Comparison of ENCODE assay signal across 20 cellular contexts in genomic region chr2:53852540-53852939, GRCh38. TPM values are rescaled to one million over a fixed set of nuclear protein-coding genes. Genes with fewer than 3 reads are reported as not detected.
DNase-seq lines count a peak whose midpoint lies in the region; ATAC-seq, FAIRE-seq and TF ChIP-seq lines count a peak whose summit lies in the region.
"Had no signal": no experiment of that assay in that cellular context is flagged by ENCODE, and none has a peak within 500 bp of the region (broad histone marks: within the 10 kb centered on the region; RNA-seq: fewer than 3 reads in every experiment).

No MANE protein-coding gene starts in this region.

- CTCF ChIA-PET in A549 (lab: Yijun Ruan, JAX) = no interaction called here
- CTCF ChIA-PET in IMR-90 (lab: Yijun Ruan, JAX) = no interaction called here
- CTCF ChIA-PET in K562 (lab: Yijun Ruan, JAX; ENCODE audit: low intra/inter-chr PET ratio) = no interaction called here

- no peak overlapping the region for H3K23ac ChIP-seq in IMR-90 (ENCODE audit: low read depth, low read length)

- TF ChIP-seq EP300 in A549 (IDR thresholded peaks at IDR 0.05) (no peak), K562 (IDR thresholded peaks at IDR 0.05; ENCODE audit: low read length) (no peak)

- dilution Hi-C loops in IMR-90 (cut with HindIII; ENCODE audit: low sequenced_read_pairs, unreplicated experiment) = no loop called here

- H2BK120ac ChIP-seq in IMR-90 (ENCODE audit: low read depth, low read length) = no peak overlapping the region

- H3K9me1 ChIP-seq in IMR-90 (ENCODE audit: insufficient read depth, low read length) = peaks cover 13% of the 10 kb centered on the region; the same call in 1 of the 2 replicates
- H3K9me1 ChIP-seq in K562 (ENCODE audit: control insufficient read depth, insufficient read depth, low read length) = no peaks in the 10 kb centered on the region

- H4K5ac ChIP-seq in IMR-90 (ENCODE audit: low read depth, low read length) = no peak overlapping the region

- H3K4me1 ChIP-seq in A549 (no peaks in the 10 kb centered on the region), IMR-90 (ENCODE audit: control insufficient read depth, insufficient read depth, low read length) (0 out of 2 replicates have a peak, but pooled peaks cover 2% of the 10 kb centered on the region), K562 (replicated peaks in 1 of 2; ENCODE audit: control insufficient read depth in 2 of 2, insufficient read depth in 2 of 2, low read length in 2 of 2) (no peaks in the 10 kb centered on the region)
- H3K4me1 ChIP-seq: BLaER1 treated with 17β-estradiol and CSF1 and Interleukin-3, amounts not matched to agents 10 nM and 100 nM; Caco-2 had no signal

- POLR2A ChIA-PET in A549 (lab: Yijun Ruan, JAX) (no interaction called here), IMR-90 (lab: Charles Lee; ENCODE audit: unreplicated experiment) (no interaction called here), K562 (lab: Yijun Ruan, JAX) (no interaction called here)

- H3K4ac ChIP-seq in IMR-90 (ENCODE audit: low read depth, low read length) = no peak overlapping the region

- no peak overlapping the region for H2AK5ac ChIP-seq in IMR-90 (ENCODE audit: low read depth, low read length)

- TF ChIP-seq RAD21 in A549 (conservative IDR thresholded peaks at IDR 0.05 in 1 of 2, IDR thresholded peaks at IDR 0.05 in 1 of 2) = no peak
- TF ChIP-seq RAD21 in IMR-90 (IDR thresholded peaks at IDR 0.05; ENCODE audit: low read length) = no peak
- no peak for TF ChIP-seq RAD21 in K562 (CRISPR knock-in tag; conservative IDR thresholded peaks at IDR 0.05 in 1 of 2, IDR thresholded peaks at IDR 0.05 in 1 of 2)

- H2AK9ac ChIP-seq in IMR-90 (replicated peaks; ENCODE audit: low read depth, low read length, poor library complexity) = no peak overlapping the region

- no peak overlapping the region for H3K18ac ChIP-seq in IMR-90 (ENCODE audit: low read depth, low read length)

- H2BK20ac ChIP-seq in IMR-90 (ENCODE audit: low read depth, low read length) = no peak overlapping the region

- no peak overlapping the region for H4K8ac ChIP-seq in IMR-90 (ENCODE audit: low read depth in 2 of 2, low read length in 2 of 2)

- no peak for ATAC-seq in A549
- ATAC-seq in IMR-90 (ENCODE audit: low read depth) = no peak
- ATAC-seq in K562 = no peak
- no peak for ATAC-seq in GM19463 (IDR thresholded peaks at IDR 0.05; ENCODE audit: unreplicated experiment)
- no peak for ATAC-seq in GM19035 (IDR thresholded peaks at IDR 0.05; ENCODE audit: unreplicated experiment)
- ATAC-seq: CD8-positive, alpha-beta T cell had no signal

- intact Hi-C loops in IMR-90 (cut with micrococcal nuclease) = no loop called here
- intact Hi-C loops in K562 (cut with micrococcal nuclease) = no loop called here

- no peaks in the 10 kb centered on the region for H3K79me2 ChIP-seq in K562 (ENCODE audit: control insufficient read depth, insufficient read depth, low read length)

- H3K27me3 ChIP-seq in IMR-90 (ENCODE audit: control insufficient read depth, insufficient read depth, low read length) (no peaks in the 10 kb centered on the region), K562 (ENCODE audit: control insufficient read depth in 2 of 2, insufficient read depth in 2 of 2, low read length in 2 of 2) (no peaks in the 10 kb centered on the region)
- H3K27me3 ChIP-seq: BLaER1 treated with 17β-estradiol and CSF1 and Interleukin-3, amounts not matched to agents 10 nM and 100 nM had no signal

- H3K4me3 ChIP-seq in A549 (no peak overlapping the region), IMR-90 (ENCODE audit: insufficient read depth, low read depth, low read length) (no peak overlapping the region), K562 (no peak overlapping the region)
- H3K4me3 ChIP-seq: BLaER1 treated with 17β-estradiol and CSF1 and Interleukin-3, amounts not matched to agents 10 nM and 100 nM had no signal

- H2AFZ ChIP-seq in IMR-90 (replicated peaks; ENCODE audit: low read length, poor library complexity) = no peak overlapping the region
- no peak overlapping the region for H2AFZ ChIP-seq in K562 (ENCODE audit: low read depth, low read length)

- peaks cover 10 to 11% of the 10 kb centered on the region in 2 experiments for H3K79me1 ChIP-seq in IMR-90 (ENCODE audit: low read depth in 1 of 2, low read length in 2 of 2)

- in situ Hi-C loops in IMR-90 (cut with MboI; ENCODE audit: low sequenced_read_pairs) = no loop called here
- in situ Hi-C loops in K562 (cut with MboI) = no loop called here

- no peak overlapping the region for H3K27ac ChIP-seq in A549
- H3K27ac ChIP-seq in IMR-90 (ENCODE audit: insufficient read depth, low read length) = no peak overlapping the region
- H3K27ac ChIP-seq in K562 (ENCODE audit: extremely low read depth, low read depth, low read length) = no peak overlapping the region
- H3K27ac ChIP-seq: BLaER1 treated with 17β-estradiol and CSF1 and Interleukin-3, amounts not matched to agents 10 nM and 100 nM; C4-2B had no signal

- H4K20me1 ChIP-seq in IMR-90 (ENCODE audit: insufficient read depth, low read length) (no peaks in the 10 kb centered on the region), K562 (replicated peaks; ENCODE audit: control insufficient read depth, insufficient read depth, low read length) (no peaks in the 10 kb centered on the region)

- H3K9me3 ChIP-seq in A549 = no peaks in the 10 kb centered on the region
- no peaks in the 10 kb centered on the region for H3K9me3 ChIP-seq in IMR-90 (ENCODE audit: control insufficient read depth, insufficient read depth, low read length)
- no peaks in the 10 kb centered on the region for H3K9me3 ChIP-seq in K562 (replicated peaks; ENCODE audit: control insufficient read depth, insufficient read depth, low read depth, low read length)
- H3K9me3 ChIP-seq: BLaER1 treated with 17β-estradiol and CSF1 and Interleukin-3, amounts not matched to agents 10 nM and 100 nM; Caco-2 had no signal

- H2BK5ac ChIP-seq in IMR-90 (ENCODE audit: low read depth, low read length, poor library complexity, severe bottlenecking) = no peak overlapping the region

- DNase-seq in A549 (ENCODE audit: low read depth in 1 of 2, low spot score in 1 of 2) (no peak), IMR-90 (no peak), K562 (ENCODE audit: extremely low read depth in 1 of 4, low spot score in 3 of 4) (no peak)
- DNase-seq in activated naive CD4-positive, alpha-beta T cell (lab: John Stamatoyannopoulos, UW) = no peak
- DNase-seq: 8988T; AML-193; Caco-2; Calu3; CD4-positive, alpha-beta T cell; CD8-positive, alpha-beta T cell; DMS79 treated with DMSO at 0.1 percent for 48 hours; GF-D8 had no signal

- WGBS in A549 (ENCODE audit: missing lambda C conversion rate) = 91% methylated on average over 4 of the region's 4 CpGs
- WGBS in IMR-90 (ENCODE audit: extremely low coverage in 2 of 2, insufficient read length in 1 of 2), 2 experiments = 90% methylated on average over 2 of the region's 4 CpGs; no CpG with 5 or more reads in 1 of the 2 experiments
- 87% methylated on average over 4 of the region's 4 CpGs for WGBS in K562 (ENCODE audit: insufficient coverage, low coverage, missing lambda C conversion rate)

- TF ChIP-seq POLR2A in A549 (IDR thresholded peaks at IDR 0.05; ENCODE audit: low read length) (no peak), IMR-90 (IDR thresholded peaks at IDR 0.05; ENCODE audit: low read depth, low read length) (no peak), K562 (conservative IDR thresholded peaks at IDR 0.05) (no peak)

- TF ChIP-seq CTCF in A549 (IDR thresholded peaks at IDR 0.05) (no peak), IMR-90 (conservative IDR thresholded peaks at IDR 0.05; ENCODE audit: low read depth, low read length) (no peak), K562 (IDR thresholded peaks at IDR 0.05 in 2 of 3, conservative IDR thresholded peaks at IDR 0.05 in 1 of 3; ENCODE audit: insufficient read depth in 2 of 3, low read depth in 1 of 3, low read length in 3 of 3) (no peak)

- H3K14ac ChIP-seq in IMR-90 (replicated peaks; ENCODE audit: low read depth, low read length) = no peak overlapping the region

- no peak overlapping the region for H3K9ac ChIP-seq in IMR-90 (ENCODE audit: low read depth, low read length)
- no peak overlapping the region for H3K9ac ChIP-seq in K562 (ENCODE audit: insufficient read depth in 1 of 2, low read depth in 2 of 2, low read length in 2 of 2)
- H3K9ac ChIP-seq: BLaER1 treated with 17β-estradiol and CSF1 and Interleukin-3, amounts not matched to agents 10 nM and 100 nM had no signal

- no peak for FAIRE-seq in A549 (lab: Jason Lieb, UNC)
- no peak for FAIRE-seq in K562 (lab: Jason Lieb, UNC)
- FAIRE-seq: A204.1, D721Med, G401.6, GM12891 had no signal

- H4K91ac ChIP-seq in IMR-90 (ENCODE audit: insufficient read depth, low read depth, low read length) = no peak overlapping the region

- H3K4me2 ChIP-seq in A549 (no peak overlapping the region), IMR-90 (ENCODE audit: low read depth, low read length) (no peak overlapping the region), K562 (ENCODE audit: insufficient read depth, low read length) (no peak overlapping the region)
- H3K4me2 ChIP-seq: BLaER1 treated with 17β-estradiol and CSF1 and Interleukin-3, amounts not matched to agents 10 nM and 100 nM had no signal

- BruUV-seq in IMR-90 (replicated peaks; lab: Mats Ljungman, UMichigan) = no TSS peak
- BruUV-seq in K562 (replicated peaks; lab: Mats Ljungman, UMichigan) = no TSS peak

- H2BK15ac ChIP-seq in IMR-90 (ENCODE audit: low read depth, low read length) = no peak overlapping the region

- no peak overlapping the region for H3K56ac ChIP-seq in IMR-90 (ENCODE audit: extremely low read depth, insufficient read depth, low read length)

- H3K36me3 ChIP-seq in IMR-90 (ENCODE audit: control insufficient read depth, insufficient read depth, low read length) = peaks cover 9% of the 10 kb centered on the region
- peaks cover 21% of the 10 kb centered on the region; the same call in 2 of the 3 replicates for H3K36me3 ChIP-seq in K562 (ENCODE audit: control insufficient read depth, insufficient read depth, low read length)

RNA-seq across cellular contexts. Expression of gene GPR75, which starts 7.2 kb away (rescaled TPM):
- polyA plus RNA-seq in A549 (2011; rRNA removed) (3.0 and 4.2 TPM in 2 replicates), A549 (2017; fragmentation: RNase III; extraction: RNeasy Plus Mini Kit Qiagen cat#74134 plus additional on column Dnase treatment) (1.4 to 1.9 TPM (median 1.6 TPM) in 3 replicates), IMR-90 (2012; rRNA removed) (2.1 and 2.6 TPM in 2 replicates), K562 (2011; rRNA removed) (3.3 and 3.8 TPM in 2 replicates), K562 (2014; fragmentation: Illumina TruSeq; extraction: Trizol) (2.5 and 3.1 TPM in 2 replicates), K562 (2014; fragmentation: Nextera tagmentation; extraction: Ambion mirVana) (under 1 TPM; 0.10 to 0.17 TPM), K562 (2014; rRNA removed) (1.5 and 2.4 TPM in 2 replicates)
- polyA plus RNA-seq in A549 (2012; cell fraction: cytosol; rRNA removed) = 2.4 and 2.9 TPM in 2 replicates
- 9.7 and 10.6 TPM in 2 replicates for polyA plus RNA-seq in A549 (2012; cell fraction: nucleus; rRNA removed)
- polyA minus RNA-seq in A549 (2011; rRNA and poly(A)+ RNA removed) = 7.1 and 8.3 TPM in 2 replicates
- total RNA-seq in IMR-90 (2012; rRNA removed) (1.4 and 1.7 TPM in 2 replicates), K562 (2014; rRNA removed) (0.94 and 1.3 TPM in 2 replicates), K562 (2014; rRNA removed; fragmentation: Illumina TruSeq; extraction: Trizol) (2.5 and 2.9 TPM in 2 replicates), K562 (2015; rRNA removed; fragmentation: Illumina TruSeq; extraction: Trizol) (3.8 and 3.9 TPM in 2 replicates), K562 (2021) (2.2 and 2.3 TPM in 2 replicates)
- 0.74 and 1.0 TPM in 2 replicates for polyA plus RNA-seq in IMR-90 (2012; cell fraction: cytosol; rRNA removed)
- 9.3 and 16.2 TPM in 2 replicates for polyA plus RNA-seq in IMR-90 (2012; cell fraction: nucleus; rRNA removed; ENCODE audit: low replicate concordance)
- 33.2 and 38.2 TPM in 2 replicates for total RNA-seq in K562 (2011; cell fraction: chromatin; rRNA removed; ENCODE audit: low replicate concordance)
- 13.0 and 13.9 TPM in 2 replicates for total RNA-seq in K562 (2011; cell fraction: nucleolus; rRNA removed)
- 14.5 and 17.1 TPM in 2 replicates for total RNA-seq in K562 (2011; cell fraction: nucleoplasm; rRNA removed)
- polyA plus RNA-seq in K562 (2011; cell fraction: cytosol; rRNA removed) = 2.6 and 2.9 TPM in 2 replicates
- polyA plus RNA-seq in K562 (2011; cell fraction: nucleus; rRNA removed) = 8.2 and 12.4 TPM in 2 replicates
- polyA plus RNA-seq in K562 (2012) = 1.4 and 2.0 TPM in 2 replicates
- polyA minus RNA-seq in K562 (2011; rRNA and poly(A)+ RNA removed) = 7.6 and 8.6 TPM in 2 replicates
- polyA minus RNA-seq in K562 (2011; cell fraction: cytosol; rRNA and poly(A)+ RNA removed) = 1.0 and 1.2 TPM in 2 replicates
- polyA minus RNA-seq in K562 (2011; cell fraction: nucleus; rRNA and poly(A)+ RNA removed) = 7.0 and 7.3 TPM in 2 replicates

Comparison
In these comparisons a context has a peak if more than half of its experiments do, and no peak if none do; other contexts are left out.
1. Of the 35 proteins assayed by ChIP-seq in both K562 and A549: peak only in K562: none; only in A549: none; in both: MAFK; in neither: 34.